ENCODE assay signal across 1 cellular context in genomic region chr5:31815394-31815793, GRCh38.
TF ChIP-seq lines count a peak whose summit lies in the region.

No MANE protein-coding gene starts in this region.

TF ChIP-seq in GM23338, 12 proteins besides CTCF, POLR2A, EP300 and RAD21 (continued from another document):
- no peak for TF ChIP-seq ZNF462 (CRISPR knock-in tag; IDR thresholded peaks at IDR 0.05)
- no peak for TF ChIP-seq POLR2AphosphoS5 (IDR thresholded peaks at IDR 0.05; ENCODE audit: low read depth)
